1 cellular context compared by ENCODE assay signal in the genomic region with DNA sequence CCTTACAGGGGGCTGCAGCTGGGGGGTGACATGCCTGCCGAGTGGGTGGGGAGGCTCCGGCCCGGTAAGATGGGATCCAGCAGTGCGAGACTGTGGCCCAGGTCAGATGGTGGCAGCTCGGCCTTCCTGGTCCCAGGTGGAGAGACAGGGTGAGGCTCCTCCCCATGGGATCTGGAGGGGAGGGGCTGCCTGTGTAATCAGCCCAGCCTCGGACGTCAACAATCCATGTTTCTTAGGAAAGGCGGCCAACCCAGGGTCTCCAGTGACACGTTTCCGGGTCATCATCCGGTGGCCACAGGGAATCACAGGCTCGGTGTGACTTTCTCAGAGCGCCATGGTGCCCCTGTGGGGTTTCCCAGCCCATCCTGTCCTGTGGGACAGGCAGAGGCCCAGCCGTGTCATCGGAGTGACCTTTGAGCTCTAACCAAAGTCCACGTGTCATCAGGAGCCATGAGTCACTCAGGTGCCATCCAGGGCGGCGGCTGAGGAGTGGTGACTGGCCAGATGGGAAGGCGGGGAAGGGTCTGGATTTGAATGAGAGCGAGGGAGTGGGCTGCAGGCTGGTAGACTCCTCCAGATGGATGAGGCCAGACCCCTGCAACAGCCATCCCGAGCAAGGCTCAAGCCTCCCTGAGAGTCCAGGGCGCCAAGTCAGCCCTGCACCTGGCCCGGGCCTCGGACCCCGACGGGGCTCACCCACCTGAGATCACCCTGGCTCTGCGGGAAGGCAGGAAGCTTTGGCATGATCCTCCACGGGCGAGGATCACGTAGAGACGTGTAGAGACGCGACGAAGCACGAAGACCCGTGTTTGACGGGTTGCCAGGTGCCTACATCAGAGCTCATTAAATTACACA.
TF ChIP-seq lines count a peak whose summit lies in the region.

No MANE protein-coding gene starts in this region.

TF ChIP-seq in HepG2, 621 proteins besides CTCF, POLR2A, EP300 and RAD21 (continued from another document and continues in another):
- TF ChIP-seq, protein P1, sequence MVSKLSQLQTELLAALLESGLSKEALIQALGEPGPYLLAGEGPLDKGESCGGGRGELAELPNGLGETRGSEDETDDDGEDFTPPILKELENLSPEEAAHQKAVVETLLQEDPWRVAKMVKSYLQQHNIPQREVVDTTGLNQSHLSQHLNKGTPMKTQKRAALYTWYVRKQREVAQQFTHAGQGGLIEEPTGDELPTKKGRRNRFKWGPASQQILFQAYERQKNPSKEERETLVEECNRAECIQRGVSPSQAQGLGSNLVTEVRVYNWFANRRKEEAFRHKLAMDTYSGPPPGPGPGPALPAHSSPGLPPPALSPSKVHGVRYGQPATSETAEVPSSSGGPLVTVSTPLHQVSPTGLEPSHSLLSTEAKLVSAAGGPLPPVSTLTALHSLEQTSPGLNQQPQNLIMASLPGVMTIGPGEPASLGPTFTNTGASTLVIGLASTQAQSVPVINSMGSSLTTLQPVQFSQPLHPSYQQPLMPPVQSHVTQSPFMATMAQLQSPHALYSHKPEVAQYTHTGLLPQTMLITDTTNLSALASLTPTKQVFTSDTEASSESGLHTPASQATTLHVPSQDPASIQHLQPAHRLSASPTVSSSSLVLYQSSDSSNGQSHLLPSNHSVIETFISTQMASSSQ (IDR thresholded peaks at IDR 0.05; ENCODE audit: low read depth), result peak; percentile 10; the same call in 1 of the 2 replicates
- TF ChIP-seq, protein P1 (CRISPR knock-in tag; IDR thresholded peaks at IDR 0.05; ENCODE audit: borderline replicate concordance), result peak; percentile 80; the same call in 1 of the 2 replicates
- TF ChIP-seq ZNF337 (CRISPR knock-in tag; IDR thresholded peaks at IDR 0.05; ENCODE audit: borderline replicate concordance, low read depth) (no peak), MAFG (CRISPR knock-in tag; IDR thresholded peaks at IDR 0.05) (0 out of 2 replicates have a peak, but pooled peaks have one; percentile 18), NR2C2 (CRISPR knock-in tag; IDR thresholded peaks at IDR 0.05; ENCODE audit: borderline replicate concordance) (peak; percentile 96), SMARCC2 (IDR thresholded peaks at IDR 0.05) (0 out of 2 replicates have a peak, but pooled peaks have one; percentile 55), PLRG1 (conservative IDR thresholded peaks at IDR 0.05) (no peak), ZNF839 (CRISPR knock-in tag; IDR thresholded peaks at IDR 0.05; ENCODE audit: borderline replicate concordance) (peak; percentile 25; the same call in 1 of the 2 replicates), RARA (CRISPR knock-in tag; IDR thresholded peaks at IDR 0.05) (peak; percentile 88), TBP (CRISPR knock-in tag; IDR thresholded peaks at IDR 0.05) (peak; percentile 89; the same call in 1 of the 2 replicates), ZBTB8A (CRISPR knock-in tag; IDR thresholded peaks at IDR 0.05; ENCODE audit: borderline replicate concordance, low read depth) (no peak), ZNF570 (CRISPR knock-in tag; IDR thresholded peaks at IDR 0.05; ENCODE audit: borderline replicate concordance) (no peak), CREM (IDR thresholded peaks at IDR 0.05) (peak; percentile 92), CREM (CRISPR knock-in tag; IDR thresholded peaks at IDR 0.05) (no peak), ATF7 (IDR thresholded peaks at IDR 0.05) (peak; percentile 64), ATF7 (CRISPR knock-in tag; IDR thresholded peaks at IDR 0.05) (peak; percentile 94), PAF1 (CRISPR knock-in tag; IDR thresholded peaks at IDR 0.05) (no peak), KDM6A (CRISPR knock-in tag; IDR thresholded peaks at IDR 0.05; ENCODE audit: low read depth) (peak; percentile 92), ZNF576 (CRISPR knock-in tag; IDR thresholded peaks at IDR 0.05) (no peak), ZNF224 (CRISPR knock-in tag; IDR thresholded peaks at IDR 0.05) (peak; percentile 79), AGO2 (optimal IDR thresholded peaks at IDR 0.05; ENCODE audit: low read depth, low read length) (peak; percentile 77), ARHGAP35 (CRISPR knock-in tag; IDR thresholded peaks at IDR 0.05; ENCODE audit: borderline replicate concordance) (no peak), LRRFIP1 (CRISPR knock-in tag; conservative IDR thresholded peaks at IDR 0.05) (no peak), THRA (CRISPR knock-in tag; IDR thresholded peaks at IDR 0.05; ENCODE audit: borderline replicate concordance) (peak; percentile 60; the same call in 1 of the 2 replicates), ZNF432 (CRISPR knock-in tag; IDR thresholded peaks at IDR 0.05; ENCODE audit: borderline replicate concordance) (no peak), ZNF263 (CRISPR knock-in tag; IDR thresholded peaks at IDR 0.05) (peak; percentile 87), GPN1 (CRISPR knock-in tag; IDR thresholded peaks at IDR 0.05; ENCODE audit: borderline replicate concordance) (no peak), ZNF331 (CRISPR knock-in tag; IDR thresholded peaks at IDR 0.05) (peak; percentile 83), ZBTB7A (CRISPR knock-in tag; IDR thresholded peaks at IDR 0.05) (peak; percentile 81), FOSL2 (CRISPR knock-in tag; IDR thresholded peaks at IDR 0.05) (peak; percentile 99), RFX5 (IDR thresholded peaks at IDR 0.05; ENCODE audit: low read depth, low read length) (no peak), ZNF572 (CRISPR knock-in tag; IDR thresholded peaks at IDR 0.05) (0 out of 2 replicates have a peak, but pooled peaks have one; percentile 38), KLF12 (CRISPR knock-in tag; IDR thresholded peaks at IDR 0.05; ENCODE audit: borderline replicate concordance) (0 out of 2 replicates have a peak, but pooled peaks have one; percentile 77)
- TF ChIP-seq, protein P2, sequence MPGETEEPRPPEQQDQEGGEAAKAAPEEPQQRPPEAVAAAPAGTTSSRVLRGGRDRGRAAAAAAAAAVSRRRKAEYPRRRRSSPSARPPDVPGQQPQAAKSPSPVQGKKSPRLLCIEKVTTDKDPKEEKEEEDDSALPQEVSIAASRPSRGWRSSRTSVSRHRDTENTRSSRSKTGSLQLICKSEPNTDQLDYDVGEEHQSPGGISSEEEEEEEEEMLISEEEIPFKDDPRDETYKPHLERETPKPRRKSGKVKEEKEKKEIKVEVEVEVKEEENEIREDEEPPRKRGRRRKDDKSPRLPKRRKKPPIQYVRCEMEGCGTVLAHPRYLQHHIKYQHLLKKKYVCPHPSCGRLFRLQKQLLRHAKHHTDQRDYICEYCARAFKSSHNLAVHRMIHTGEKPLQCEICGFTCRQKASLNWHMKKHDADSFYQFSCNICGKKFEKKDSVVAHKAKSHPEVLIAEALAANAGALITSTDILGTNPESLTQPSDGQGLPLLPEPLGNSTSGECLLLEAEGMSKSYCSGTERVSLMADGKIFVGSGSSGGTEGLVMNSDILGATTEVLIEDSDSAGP (CRISPR knock-in tag; IDR thresholded peaks at IDR 0.05; ENCODE audit: borderline replicate concordance), result peak; percentile 85
- TF ChIP-seq, protein P3, sequence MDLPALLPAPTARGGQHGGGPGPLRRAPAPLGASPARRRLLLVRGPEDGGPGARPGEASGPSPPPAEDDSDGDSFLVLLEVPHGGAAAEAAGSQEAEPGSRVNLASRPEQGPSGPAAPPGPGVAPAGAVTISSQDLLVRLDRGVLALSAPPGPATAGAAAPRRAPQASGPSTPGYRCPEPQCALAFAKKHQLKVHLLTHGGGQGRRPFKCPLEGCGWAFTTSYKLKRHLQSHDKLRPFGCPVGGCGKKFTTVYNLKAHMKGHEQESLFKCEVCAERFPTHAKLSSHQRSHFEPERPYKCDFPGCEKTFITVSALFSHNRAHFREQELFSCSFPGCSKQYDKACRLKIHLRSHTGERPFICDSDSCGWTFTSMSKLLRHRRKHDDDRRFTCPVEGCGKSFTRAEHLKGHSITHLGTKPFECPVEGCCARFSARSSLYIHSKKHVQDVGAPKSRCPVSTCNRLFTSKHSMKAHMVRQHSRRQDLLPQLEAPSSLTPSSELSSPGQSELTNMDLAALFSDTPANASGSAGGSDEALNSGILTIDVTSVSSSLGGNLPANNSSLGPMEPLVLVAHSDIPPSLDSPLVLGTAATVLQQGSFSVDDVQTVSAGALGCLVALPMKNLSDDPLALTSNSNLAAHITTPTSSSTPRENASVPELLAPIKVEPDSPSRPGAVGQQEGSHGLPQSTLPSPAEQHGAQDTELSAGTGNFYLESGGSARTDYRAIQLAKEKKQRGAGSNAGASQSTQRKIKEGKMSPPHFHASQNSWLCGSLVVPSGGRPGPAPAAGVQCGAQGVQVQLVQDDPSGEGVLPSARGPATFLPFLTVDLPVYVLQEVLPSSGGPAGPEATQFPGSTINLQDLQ (CRISPR knock-in tag; IDR thresholded peaks at IDR 0.05), result peak; percentile 99
- TF ChIP-seq, protein P4, sequence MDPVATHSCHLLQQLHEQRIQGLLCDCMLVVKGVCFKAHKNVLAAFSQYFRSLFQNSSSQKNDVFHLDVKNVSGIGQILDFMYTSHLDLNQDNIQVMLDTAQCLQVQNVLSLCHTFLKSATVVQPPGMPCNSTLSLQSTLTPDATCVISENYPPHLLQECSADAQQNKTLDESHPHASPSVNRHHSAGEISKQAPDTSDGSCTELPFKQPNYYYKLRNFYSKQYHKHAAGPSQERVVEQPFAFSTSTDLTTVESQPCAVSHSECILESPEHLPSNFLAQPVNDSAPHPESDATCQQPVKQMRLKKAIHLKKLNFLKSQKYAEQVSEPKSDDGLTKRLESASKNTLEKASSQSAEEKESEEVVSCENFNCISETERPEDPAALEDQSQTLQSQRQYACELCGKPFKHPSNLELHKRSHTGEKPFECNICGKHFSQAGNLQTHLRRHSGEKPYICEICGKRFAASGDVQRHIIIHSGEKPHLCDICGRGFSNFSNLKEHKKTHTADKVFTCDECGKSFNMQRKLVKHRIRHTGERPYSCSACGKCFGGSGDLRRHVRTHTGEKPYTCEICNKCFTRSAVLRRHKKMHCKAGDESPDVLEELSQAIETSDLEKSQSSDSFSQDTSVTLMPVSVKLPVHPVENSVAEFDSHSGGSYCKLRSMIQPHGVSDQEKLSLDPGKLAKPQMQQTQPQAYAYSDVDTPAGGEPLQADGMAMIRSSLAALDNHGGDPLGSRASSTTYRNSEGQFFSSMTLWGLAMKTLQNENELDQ (CRISPR knock-in tag; IDR thresholded peaks at IDR 0.05; ENCODE audit: borderline replicate concordance), result no peak; the same call in 1 of the 2 replicates
- TF ChIP-seq, protein P5, sequence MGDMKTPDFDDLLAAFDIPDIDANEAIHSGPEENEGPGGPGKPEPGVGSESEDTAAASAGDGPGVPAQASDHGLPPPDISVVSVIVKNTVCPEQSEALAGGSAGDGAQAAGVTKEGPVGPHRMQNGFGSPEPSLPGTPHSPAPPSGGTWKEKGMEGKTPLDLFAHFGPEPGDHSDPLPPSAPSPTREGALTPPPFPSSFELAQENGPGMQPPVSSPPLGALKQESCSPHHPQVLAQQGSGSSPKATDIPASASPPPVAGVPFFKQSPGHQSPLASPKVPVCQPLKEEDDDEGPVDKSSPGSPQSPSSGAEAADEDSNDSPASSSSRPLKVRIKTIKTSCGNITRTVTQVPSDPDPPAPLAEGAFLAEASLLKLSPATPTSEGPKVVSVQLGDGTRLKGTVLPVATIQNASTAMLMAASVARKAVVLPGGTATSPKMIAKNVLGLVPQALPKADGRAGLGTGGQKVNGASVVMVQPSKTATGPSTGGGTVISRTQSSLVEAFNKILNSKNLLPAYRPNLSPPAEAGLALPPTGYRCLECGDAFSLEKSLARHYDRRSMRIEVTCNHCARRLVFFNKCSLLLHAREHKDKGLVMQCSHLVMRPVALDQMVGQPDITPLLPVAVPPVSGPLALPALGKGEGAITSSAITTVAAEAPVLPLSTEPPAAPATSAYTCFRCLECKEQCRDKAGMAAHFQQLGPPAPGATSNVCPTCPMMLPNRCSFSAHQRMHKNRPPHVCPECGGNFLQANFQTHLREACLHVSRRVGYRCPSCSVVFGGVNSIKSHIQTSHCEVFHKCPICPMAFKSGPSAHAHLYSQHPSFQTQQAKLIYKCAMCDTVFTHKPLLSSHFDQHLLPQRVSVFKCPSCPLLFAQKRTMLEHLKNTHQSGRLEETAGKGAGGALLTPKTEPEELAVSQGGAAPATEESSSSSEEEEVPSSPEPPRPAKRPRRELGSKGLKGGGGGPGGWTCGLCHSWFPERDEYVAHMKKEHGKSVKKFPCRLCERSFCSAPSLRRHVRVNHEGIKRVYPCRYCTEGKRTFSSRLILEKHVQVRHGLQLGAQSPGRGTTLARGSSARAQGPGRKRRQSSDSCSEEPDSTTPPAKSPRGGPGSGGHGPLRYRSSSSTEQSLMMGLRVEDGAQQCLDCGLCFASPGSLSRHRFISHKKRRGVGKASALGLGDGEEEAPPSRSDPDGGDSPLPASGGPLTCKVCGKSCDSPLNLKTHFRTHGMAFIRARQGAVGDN (CRISPR knock-in tag; IDR thresholded peaks at IDR 0.05), result peak; percentile 99
